In genomic region chr4:143554728-143555597, GRCh38 we compare ENCODE assay signal across 9 cellular contexts. TPM values are rescaled to one million over a fixed set of nuclear protein-coding genes. Genes with fewer than 3 reads are reported as not detected.
A peak's percentile ranks its signal among the peaks of the same experiment; 100 is the strongest.
DNase-seq lines count a peak whose midpoint lies in the region; ATAC-seq and TF ChIP-seq lines count a peak whose summit lies in the region.
"Had no signal": no experiment of that assay in that cellular context is flagged by ENCODE, and none has a peak within 500 bp of the region (broad histone marks: within the 10 kb centered on the region; RNA-seq: fewer than 3 reads in every experiment).

No MANE protein-coding gene starts in this region.

- H3K4me1 Mint-ChIP-seq in T-helper 17 cell, result peaks cover 18% of the 10 kb centered on the region

- POLR2A ChIA-PET in RWPE1 (lab: Yijun Ruan, JAX; ENCODE audit: low non-redundant PET), result no interaction called here

- TF ChIP-seq CTCF in GM13976 (IDR thresholded peaks at IDR 0.05; ENCODE audit: borderline replicate concordance, control extremely low read depth, extremely low read depth, insufficient read depth, missing control alignments), result no peak
- TF ChIP-seq CTCF in RWPE1 (conservative IDR thresholded peaks at IDR 0.05; ENCODE audit: low read depth), result no peak
- no peak for TF ChIP-seq CTCF in tibial artery (IDR thresholded peaks at IDR 0.05)
- TF ChIP-seq CTCF in adrenal gland (IDR thresholded peaks at IDR 0.05), result no peak

- peak overlapping the region; percentile 82 for H3K27ac Mint-ChIP-seq in T-helper 17 cell

- H3K36me3 ChIP-seq in tibial artery, result peaks cover 18 to 36% (median 27%) of the 10 kb centered on the region in 3 donors
- peaks cover 0 to 39% of the 10 kb centered on the region in 2 donors for H3K36me3 ChIP-seq in adrenal gland (replicated peaks in 1 of 2)

- ATAC-seq in GM19351 (IDR thresholded peaks at IDR 0.05; ENCODE audit: unreplicated experiment) (peak; percentile 76), HG02943 (IDR thresholded peaks at IDR 0.05; ENCODE audit: low read depth, unreplicated experiment) (peak; percentile 35), T-helper 17 cell (no peak)
- ATAC-seq: pancreas had no signal

- peaks cover 2% of the 10 kb centered on the region for H3K36me3 Mint-ChIP-seq in T-helper 17 cell (ENCODE audit: low read depth)

- H3K4me1 ChIP-seq in tibial artery (peaks cover 0 to 12% (median 0%) of the 10 kb centered on the region in 4 donors), adrenal gland (replicated peaks in 1 of 2) (peaks cover 0 to 17% of the 10 kb centered on the region in 2 donors)
- H3K4me1 ChIP-seq: pancreas had no signal

- no peak overlapping the region for H3K4me3 ChIP-seq in tibial artery
- no peak overlapping the region for H3K4me3 ChIP-seq in adrenal gland
- H3K4me3 ChIP-seq: pancreas had no signal

- CTCF ChIA-PET in RWPE1 (lab: Yijun Ruan, JAX), result no interaction called here

- no peaks in the 10 kb centered on the region for H3K27me3 ChIP-seq in tibial artery
- H3K27me3 ChIP-seq in adrenal gland, result no peaks in the 10 kb centered on the region
- H3K27me3 ChIP-seq: pancreas had no signal

- 65 to 69% (median 67%) methylated on average over 4 of the region's 4 CpGs for WGBS in adrenal gland, 4 donors

- in situ Hi-C loops in GM13976 (cut with MboI; ENCODE audit: low sequenced_read_pairs, unreplicated experiment), result loop anchor here (25.0 kb wide), 1 partner anchor 357 kb away; the partner anchor contains the start of gene GYPE

- TF ChIP-seq POLR2A in adrenal gland (IDR thresholded peaks at IDR 0.05), result no peak

- no peak overlapping the region for H3K27ac ChIP-seq in RWPE1
- no peak overlapping the region for H3K27ac ChIP-seq in tibial artery
- H3K27ac ChIP-seq in adrenal gland, result no peak overlapping the region
- H3K27ac ChIP-seq: pancreas had no signal

- H3K27me3 Mint-ChIP-seq in T-helper 17 cell, result no peaks in the 10 kb centered on the region

- intact Hi-C loops in tibial artery (cut with DNase I; ENCODE audit: low total_unique reads) (loop anchor here (5.0 kb wide), 1 partner anchor 1542 kb away; the partner anchor contains the start of genes ABCE1 and ANAPC10), adrenal gland (cut with DNase I) (no loop called here)

- H3K9me3 ChIP-seq in T-helper 17 cell (ENCODE audit: control insufficient read depth, low read length, poor library complexity, severe bottlenecking) (no peaks in the 10 kb centered on the region), tibial artery (no peaks in the 10 kb centered on the region), adrenal gland (replicated peaks in 1 of 3) (no peaks in the 10 kb centered on the region)
- H3K9me3 ChIP-seq: pancreas had no signal

- no peak overlapping the region for H3K4me3 Mint-ChIP-seq in T-helper 17 cell

- DNase-seq in GM13976 (ENCODE audit: low spot score) (peak; percentile 34), T-helper 17 cell (no peak), RWPE1 (ENCODE audit: low spot score) (no peak), tibial artery (no peak), adrenal gland (no peak), cerebellar nuclear complex (lab: John Stamatoyannopoulos, UW) (no peak)
- DNase-seq: pancreas had no signal

RNA-seq across cellular contexts. Expression of gene SMARCA5, which starts 41.5 kb away (rescaled TPM):
- total RNA-seq in T-helper 17 cell, result 10 to 100 TPM; 64.1 to 66.3 TPM
- 10 to 100 TPM; 35.5 to 67.9 (median 59.9) TPM for total RNA-seq in adrenal gland
- polyA plus RNA-seq in adrenal gland, result 10 to 100 TPM; 13.8 to 55.0 (median 14.0) TPM
